In genomic region chr6:43911625-43912577, GRCh38 we compare ENCODE assay signal across 1 cellular context.
TF ChIP-seq lines count a peak whose summit lies in the region.

No MANE protein-coding gene starts in this region.

TF ChIP-seq in HepG2, 621 proteins besides CTCF, POLR2A, EP300 and RAD21 (continued from another document):
- TF ChIP-seq CREB1 (IDR thresholded peaks at IDR 0.05) (no peak), CREB1 (CRISPR knock-in tag; IDR thresholded peaks at IDR 0.05) (no peak), SMARCE1 (IDR thresholded peaks at IDR 0.05; ENCODE audit: borderline replicate concordance) (no peak), GTF3A (CRISPR knock-in tag; conservative IDR thresholded peaks at IDR 0.05) (0 out of 2 replicates have a peak, but pooled peaks have one; percentile 5)
